In the genomic region with DNA sequence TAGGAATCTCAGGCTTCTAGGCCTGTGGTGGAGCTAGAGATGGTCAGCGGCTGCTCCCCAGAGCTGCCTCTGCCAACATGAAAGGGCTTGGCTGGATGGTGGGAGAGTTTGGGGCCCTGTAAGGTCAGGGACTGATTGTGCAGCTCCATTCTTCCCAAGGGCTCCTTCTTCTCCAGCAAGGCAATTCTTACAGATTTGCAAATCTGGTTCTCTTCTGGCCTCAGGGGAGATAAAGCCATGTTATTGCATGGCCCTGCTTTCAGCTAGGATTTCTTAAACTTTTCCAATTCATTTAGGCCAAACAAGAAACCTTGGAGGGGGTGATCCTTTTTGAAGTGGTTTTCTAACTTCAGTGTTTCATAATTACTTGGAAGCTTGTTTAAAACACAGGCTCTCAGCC, we compare ENCODE assay signal across 28 cellular contexts.
"Had no signal": no experiment of that assay in that cellular context is flagged by ENCODE, and none has a peak within 500 bp of the region (broad histone marks: within the 10 kb centered on the region; RNA-seq: fewer than 3 reads in every experiment).

No MANE protein-coding gene starts in this region.

- H3K9me3 ChIP-seq: ovary, psoas muscle, right lobe of liver, spleen, suprapubic skin, testis, tibial artery, transverse colon, upper lobe of right lung, uterus had no signal

- ATAC-seq: naive thymus-derived CD4-positive, alpha-beta T cell; natural killer cell; psoas muscle; right lobe of liver; stimulated activated memory B cell treated with anti-CD40 and anti-IgM and Interleukin-4, amounts not matched to agents 10 μg/mL and 1 μg/mL and 100 μg/mL, for 72 hours; stimulated activated naive CD8-positive, alpha-beta T cell treated with anti-CD3 and anti-CD28 coated beads, Interleukin-15, amount 100 ng/mL, for 72 hours; stimulated activated naive CD8-positive, alpha-beta T cell treated with anti-CD3 and anti-CD28 coated beads, Interleukin-15, Interleukin-2, amounts not matched to agents 100 U/mL and 50 U/mL, for 24 hours had no signal

- H3K4me1 ChIP-seq: neural progenitor cell, parathyroid adenoma, psoas muscle, right lobe of liver, spleen, suprapubic skin, testis, tibial artery, transverse colon, upper lobe of right lung, uterus had no signal

- H3K36me3 ChIP-seq: neural progenitor cell, ovary, right lobe of liver, spleen, suprapubic skin, tibial artery, transverse colon, upper lobe of right lung, uterus had no signal

- H3K4me3 ChIP-seq: neural progenitor cell, ovary, psoas muscle, right lobe of liver, skin epidermis, smooth muscle cell, spleen, suprapubic skin, testis, tibial artery, transverse colon, upper lobe of right lung, uterus had no signal

- H3K27me3 ChIP-seq: ovary, right lobe of liver, suprapubic skin, testis, transverse colon, upper lobe of right lung, uterus had no signal

- H3K27ac ChIP-seq: neural progenitor cell, ovary, parathyroid adenoma, psoas muscle, right lobe of liver, skin epidermis, spleen, suprapubic skin, testis, tibial artery, transverse colon, upper lobe of right lung, uterus had no signal

- DNase-seq: naive thymus-derived CD4-positive, alpha-beta T cell; natural killer cell; occipital lobe; ovary; posterior cingulate gyrus; psoas muscle; right lobe of liver; spleen; stimulated activated CD4-positive, alpha-beta T cell treated with anti-CD3 and anti-CD28 coated beads, Interleukin-12 subunit alpha, Interleukin-12 subunit beta, amount 100 ng/mL, for 4 hours; stimulated activated CD4-positive, alpha-beta T cell treated with anti-CD3 and anti-CD28 coated beads, Interleukin-1b, Interleukin-23, amount 100 ng/mL, for 48 hours; stimulated activated CD4-positive, alpha-beta T cell treated with anti-CD3 and anti-CD28 coated beads, Interleukin-4, amount 100 ng/mL, for 1 hour; stimulated activated CD4-positive, alpha-beta T cell treated with anti-CD3 and anti-CD28 coated beads, Interleukin-4, amount 100 ng/mL, for 4 hours; stimulated activated CD8-positive, alpha-beta memory T cell treated with anti-CD3 and anti-CD28 coated beads, Interleukin-4, amount 100 ng/mL, for 48 hours; stimulated activated naive CD4-positive, alpha-beta T cell; stimulated activated naive CD8-positive, alpha-beta T cell treated with anti-CD3 and anti-CD28 coated beads, Interleukin-15, amount 100 ng/mL, for 72 hours; stimulated activated naive CD8-positive, alpha-beta T cell treated with anti-CD3 and anti-CD28 coated beads, Interleukin-15, Interleukin-2, amounts not matched to agents 100 U/mL and 50 U/mL, for 24 hours; substantia nigra; testis; tibial artery; transverse colon; upper lobe of right lung; uterus had no signal
